Comparison of ENCODE assay signal across 9 cellular contexts in genomic region chr15:57017024-57017423, GRCh38.
DNase-seq lines count a peak whose midpoint lies in the region; ATAC-seq, FAIRE-seq and TF ChIP-seq lines count a peak whose summit lies in the region.
"Had no signal": no experiment of that assay in that cellular context is flagged by ENCODE, and none has a peak within 500 bp of the region (broad histone marks: within the 10 kb centered on the region; RNA-seq: fewer than 3 reads in every experiment).

No MANE protein-coding gene starts in this region.

- H3K27me3 ChIP-seq in DND-41 (ENCODE audit: insufficient read depth, low read length, poor library complexity) (no peaks in the 10 kb centered on the region), astrocyte (ENCODE audit: insufficient read depth, low read length) (no peaks in the 10 kb centered on the region), mesenchymal stem cell (ENCODE audit: control insufficient read depth in 1 of 2, insufficient read depth in 1 of 2, low read length in 2 of 2) (no peaks in the 10 kb centered on the region)
- H3K27me3 ChIP-seq: right atrium auricular region had no signal

- no peak overlapping the region for H2BK5ac ChIP-seq in mesenchymal stem cell (ENCODE audit: low read depth, low read length, poor library complexity, severe bottlenecking)

- H3K4me2 ChIP-seq in DND-41 (ENCODE audit: insufficient read depth, low read length) (no peak overlapping the region), astrocyte (ENCODE audit: low read length) (no peak overlapping the region), mesenchymal stem cell (ENCODE audit: low read length, poor library complexity, severe bottlenecking) (no peak overlapping the region)

- no peak overlapping the region for H3K9ac ChIP-seq in DND-41 (ENCODE audit: low read depth, low read length)
- no peak overlapping the region for H3K9ac ChIP-seq in astrocyte (ENCODE audit: low read length)
- H3K9ac ChIP-seq in mesenchymal stem cell (ENCODE audit: low read length), result no peak overlapping the region

- H3K79me2 ChIP-seq in DND-41 (ENCODE audit: insufficient read depth, low read length) (peaks cover 99% of the 10 kb centered on the region), astrocyte (ENCODE audit: insufficient read depth, low read length) (peaks cover 97% of the 10 kb centered on the region)

- CTCF ChIA-PET in HEK293 (lab: Yijun Ruan, JAX), result no interaction called here

- peaks cover 15% of the 10 kb centered on the region for H3K79me1 ChIP-seq in mesenchymal stem cell (replicated peaks; ENCODE audit: low read length, poor library complexity, severe bottlenecking)

- no peak overlapping the region for H3K4me3 Mint-ChIP-seq in astrocyte (ENCODE audit: unreplicated experiment)
- no peak overlapping the region for H3K4me3 Mint-ChIP-seq in activated T-cell treated with anti-CD3 and anti-CD28 coated beads, Interleukin-2, amount 50 U/mL, for 4 hours

- no peak overlapping the region for H3K4ac ChIP-seq in mesenchymal stem cell (ENCODE audit: low read depth in 1 of 2, low read length in 2 of 2)

- H3K27me3 Mint-ChIP-seq in astrocyte (ENCODE audit: low read depth, unreplicated experiment), result no peaks in the 10 kb centered on the region
- no peaks in the 10 kb centered on the region for H3K27me3 Mint-ChIP-seq in activated T-cell treated with anti-CD3 and anti-CD28 coated beads, Interleukin-2, amount 50 U/mL, for 4 hours (ENCODE audit: low read depth)

- POLR2A ChIA-PET in HEK293 (lab: Yijun Ruan, JAX), result no interaction called here

- H4K91ac ChIP-seq in mesenchymal stem cell (ENCODE audit: low read length), result no peak overlapping the region

- FAIRE-seq in astrocyte (lab: Jason Lieb, UNC), result no peak
- FAIRE-seq: GM12892 had no signal

- no peak overlapping the region for H2AK5ac ChIP-seq in mesenchymal stem cell (ENCODE audit: low read length, severe bottlenecking)

- H3K36me3 ChIP-seq in DND-41 (ENCODE audit: insufficient read depth, low read length) (0 out of 2 replicates have a peak, but pooled peaks cover 5% of the 10 kb centered on the region), HEK293 (ENCODE audit: control insufficient read depth in 2 of 2, insufficient read depth in 1 of 2, low read length in 2 of 2) (no peaks in the 10 kb centered on the region), astrocyte (ENCODE audit: insufficient read depth, low read length) (no peaks in the 10 kb centered on the region), mesenchymal stem cell (ENCODE audit: control insufficient read depth in 1 of 2, insufficient read depth in 2 of 2, low read depth in 1 of 2, low read length in 2 of 2) (peaks cover 0 to 6% of the 10 kb centered on the region in 2 experiments)
- H3K36me3 ChIP-seq: right atrium auricular region had no signal

- no peak overlapping the region for H2BK15ac ChIP-seq in mesenchymal stem cell (ENCODE audit: low read depth, poor library complexity, severe bottlenecking)

- H3K4me3 ChIP-seq in DND-41 (ENCODE audit: low read depth in 1 of 2, low read length in 2 of 2) (no peak overlapping the region), HEK293 (ENCODE audit: low read depth, low read length) (no peak overlapping the region), astrocyte (ENCODE audit: insufficient read depth, low read depth, low read length) (no peak overlapping the region), mesenchymal stem cell (ENCODE audit: insufficient read depth in 1 of 2, low read depth in 1 of 2, low read length in 2 of 2) (no peak overlapping the region)
- H3K4me3 ChIP-seq: right atrium auricular region had no signal

- TF ChIP-seq CTCF in DND-41 (IDR thresholded peaks at IDR 0.05; ENCODE audit: borderline replicate concordance, extremely low read depth, low read length, poor library complexity, severe bottlenecking), result peak; percentile 28
- TF ChIP-seq CTCF in HEK293 (tag by site-specific recombination; IDR thresholded peaks at IDR 0.05), result no peak
- TF ChIP-seq CTCF in astrocyte (IDR thresholded peaks at IDR 0.05; ENCODE audit: insufficient read depth, low read depth, low read length), result peak; percentile 9

- no peak overlapping the region for H3K23ac ChIP-seq in mesenchymal stem cell (ENCODE audit: low read length in 2 of 2)

- H2BK120ac ChIP-seq in mesenchymal stem cell (ENCODE audit: low read depth, low read length), result no peak overlapping the region

- 0 out of 2 replicates have a peak, but pooled peaks cover 3% of the 10 kb centered on the region for H3K4me1 ChIP-seq in DND-41 (ENCODE audit: insufficient read depth, low read length)
- H3K4me1 ChIP-seq in HEK293 (ENCODE audit: control insufficient read depth, insufficient read depth, low read length), result peaks cover 11% of the 10 kb centered on the region
- peaks cover 8% of the 10 kb centered on the region for H3K4me1 ChIP-seq in astrocyte (ENCODE audit: insufficient read depth, low read length)
- H3K4me1 ChIP-seq in mesenchymal stem cell (ENCODE audit: control insufficient read depth, insufficient read depth, low read depth, low read length), result peaks cover 11% of the 10 kb centered on the region

- no peak overlapping the region for H2BK12ac ChIP-seq in mesenchymal stem cell (ENCODE audit: low read length in 2 of 2)

- H3K36me3 Mint-ChIP-seq in astrocyte (ENCODE audit: low read depth, unreplicated experiment), result peaks cover 5% of the 10 kb centered on the region
- peaks cover 6% of the 10 kb centered on the region for H3K36me3 Mint-ChIP-seq in activated T-cell treated with anti-CD3 and anti-CD28 coated beads, Interleukin-2, amount 50 U/mL, for 4 hours (ENCODE audit: insufficient read depth)

- WGBS in mesenchymal stem cell, result 100% methylated on average over 2 of the region's 3 CpGs

- DNase-seq in DND-41 (no peak), astrocyte (ENCODE audit: low read depth) (no peak), mesenchymal stem cell (peak; percentile 19), HPDE6-E6E7 (ENCODE audit: extremely low spot score) (no peak)
- no peak for DNase-seq in activated T-cell treated with anti-CD3 and anti-CD28 coated beads, Interleukin-2, amount 50 U/mL, for 4 hours

- no peak overlapping the region for H3K18ac ChIP-seq in mesenchymal stem cell (ENCODE audit: low read depth in 1 of 2, low read length in 2 of 2)

- H3K27ac ChIP-seq in DND-41 (ENCODE audit: low read length) (no peak overlapping the region), HEK293 (ENCODE audit: extremely low read depth, low read depth, low read length) (no peak overlapping the region), astrocyte (ENCODE audit: low read depth, low read length) (no peak overlapping the region), mesenchymal stem cell (ENCODE audit: low read length, poor library complexity, severe bottlenecking) (no peak overlapping the region)
- H3K27ac ChIP-seq: right atrium auricular region had no signal

- H3K14ac ChIP-seq in mesenchymal stem cell (ENCODE audit: low read length in 2 of 2), result no peak overlapping the region

- no peak for ATAC-seq in DND-41 (ENCODE audit: insufficient read depth, low read depth)
- ATAC-seq in GM21360 (IDR thresholded peaks at IDR 0.05; ENCODE audit: unreplicated experiment), result no peak
- no peak for ATAC-seq in activated T-cell treated with anti-CD3 and anti-CD28 coated beads, Interleukin-2, amount 50 U/mL, for 4 hours

- H4K20me1 ChIP-seq in DND-41 (ENCODE audit: insufficient read depth, low read length) (peaks cover 41% of the 10 kb centered on the region), astrocyte (ENCODE audit: insufficient read depth, low read length) (peaks cover 75% of the 10 kb centered on the region)

- H4K8ac ChIP-seq in mesenchymal stem cell (ENCODE audit: low read length), result no peak overlapping the region

- H3K9me3 ChIP-seq in DND-41 (ENCODE audit: insufficient read depth, low read length, severe bottlenecking) (no peaks in the 10 kb centered on the region), HEK293 (ENCODE audit: control insufficient read depth, insufficient read depth, low read depth, low read length) (no peaks in the 10 kb centered on the region), astrocyte (ENCODE audit: insufficient read depth, low read depth, low read length) (no peaks in the 10 kb centered on the region), mesenchymal stem cell (ENCODE audit: control insufficient read depth, low read length) (no peaks in the 10 kb centered on the region)
- H3K9me3 ChIP-seq: right atrium auricular region had no signal

- peaks cover 14% of the 10 kb centered on the region for H3K4me1 Mint-ChIP-seq in astrocyte (ENCODE audit: low read depth, unreplicated experiment)
- peaks cover 18% of the 10 kb centered on the region for H3K4me1 Mint-ChIP-seq in activated T-cell treated with anti-CD3 and anti-CD28 coated beads, Interleukin-2, amount 50 U/mL, for 4 hours (ENCODE audit: low read depth)

- H3K27ac Mint-ChIP-seq in astrocyte (ENCODE audit: unreplicated experiment), result no peak overlapping the region

- no peaks in the 10 kb centered on the region for H3K9me3 Mint-ChIP-seq in astrocyte (ENCODE audit: unreplicated experiment)
- H3K9me3 Mint-ChIP-seq in activated T-cell treated with anti-CD3 and anti-CD28 coated beads, Interleukin-2, amount 50 U/mL, for 4 hours, result no peaks in the 10 kb centered on the region

- H2AFZ ChIP-seq in DND-41 (ENCODE audit: low read depth, low read length), result no peak overlapping the region
- H2AFZ ChIP-seq in astrocyte (ENCODE audit: low read depth, low read length), result no peak overlapping the region
- no peak overlapping the region for H2AFZ ChIP-seq in mesenchymal stem cell (ENCODE audit: low read depth, low read length)

TF ChIP-seq in HEK293, 187 proteins besides CTCF, POLR2A, EP300 and RAD21:
- TF ChIP-seq PRDM6 (tag by site-specific recombination; IDR thresholded peaks at IDR 0.05) (no peak), ZNF654 (tag by site-specific recombination; IDR thresholded peaks at IDR 0.05; ENCODE audit: low read depth) (0 out of 2 replicates have a peak, but pooled peaks have one; percentile 14)
